Comparison of ENCODE assay signal across 17 cellular contexts in genomic region chr10:103120977-103121735, GRCh38.
DNase-seq lines count a peak whose midpoint lies in the region; ATAC-seq, FAIRE-seq and TF ChIP-seq lines count a peak whose summit lies in the region.
"Had no signal": no experiment of that assay in that cellular context is flagged by ENCODE, and none has a peak within 500 bp of the region (broad histone marks: within the 10 kb centered on the region; RNA-seq: fewer than 3 reads in every experiment).

No MANE protein-coding gene starts in this region.

- H3K4me1 ChIP-seq in aorta (ENCODE audit: control insufficient read depth in 1 of 2, insufficient read depth in 2 of 2, low read length in 2 of 2), result peaks cover 8 to 18% of the 10 kb centered on the region in 2 donors

- no peak for FAIRE-seq in urothelium cell line (lab: Jason Lieb, UNC)
- FAIRE-seq: GM18507, H54 had no signal

- no peak overlapping the region for H3K27ac ChIP-seq in aorta (ENCODE audit: low read depth in 1 of 2, low read length in 2 of 2)
- H3K27ac ChIP-seq: KMS-11 had no signal

- peaks cover 42% of the 10 kb centered on the region for H3K4me1 Mint-ChIP-seq in nephron

- no peaks in the 10 kb centered on the region for H3K9me3 Mint-ChIP-seq in nephron
- H3K9me3 Mint-ChIP-seq: dendritic cell treated with granulocyte-macrophage colony-stimulating factor and Interleukin-4, amounts not matched to agents 40 ng/mL and 50 ng/mL, for 4 days; naive thymus-derived CD8-positive, alpha-beta T cell had no signal

- no peak overlapping the region for H3K4me3 Mint-ChIP-seq in nephron
- H3K4me3 Mint-ChIP-seq: dendritic cell treated with granulocyte-macrophage colony-stimulating factor and Interleukin-4, amounts not matched to agents 40 ng/mL and 50 ng/mL, for 4 days; naive thymus-derived CD8-positive, alpha-beta T cell; T-helper 17 cell had no signal

- H3K9me3 ChIP-seq in aorta (ENCODE audit: control insufficient read depth, low read length), result no peaks in the 10 kb centered on the region

- H3K4me3 ChIP-seq in fibroblast of pulmonary artery (replicated peaks; ENCODE audit: low read depth, low read length), result no peak overlapping the region
- H3K4me3 ChIP-seq in aorta (ENCODE audit: low read length in 2 of 2), result no peak overlapping the region

- H3K36me3 ChIP-seq in aorta (ENCODE audit: control insufficient read depth in 1 of 2, insufficient read depth in 2 of 2, low read length in 1 of 2), result no peaks in the 10 kb centered on the region

- TF ChIP-seq CTCF in fibroblast of pulmonary artery (IDR thresholded peaks at IDR 0.05; ENCODE audit: low read length, missing control alignments) (no peak), nephron (IDR thresholded peaks at IDR 0.05; ENCODE audit: unreplicated experiment in 3 of 3) (no peak)

- intact Hi-C loops in Right ventricle myocardium inferior (cut with DNase I), result no loop called here
- intact Hi-C loops in cardiac septum (cut with DNase I), result no loop called here
- intact Hi-C loops in aorta (cut with DNase I), result loop anchor here in 1 of 2 donors (2.0 kb wide), 1 partner anchor 34 kb away; no protein-coding TSS in a partner anchor

- no peak for DNase-seq in Right ventricle myocardium inferior (ENCODE audit: missing footprints)
- DNase-seq in cardiac septum (ENCODE audit: low spot score), result no peak
- peak; percentile 61 for DNase-seq in fibroblast of pulmonary artery (ENCODE audit: low read depth)
- DNase-seq in aorta, result no peak
- DNase-seq in urothelium cell line (ENCODE audit: low spot score), result no peak
- no peak for DNase-seq in cerebellum (ENCODE audit: low spot score)
- DNase-seq: naive thymus-derived CD8-positive, alpha-beta T cell; NCI-H187; NCI-H524; stimulated activated naive CD4-positive, alpha-beta T cell; T-helper 17 cell had no signal

- no peaks in the 10 kb centered on the region for H3K27me3 ChIP-seq in aorta (ENCODE audit: control insufficient read depth in 1 of 2, insufficient read depth in 2 of 2, low read length in 1 of 2)

- 4 to 7% methylated on average over 2 of the region's 2 CpGs for WGBS in aorta, 2 donors

- peak overlapping the region in 2 of 3 experiments; percentile 15 to 18 for H3K27ac Mint-ChIP-seq in nephron
- H3K27ac Mint-ChIP-seq: dendritic cell treated with granulocyte-macrophage colony-stimulating factor and Interleukin-4, amounts not matched to agents 40 ng/mL and 50 ng/mL, for 4 days; T-helper 17 cell had no signal

- no peaks in the 10 kb centered on the region for H3K27me3 Mint-ChIP-seq in nephron (ENCODE audit: low read depth)
- H3K27me3 Mint-ChIP-seq: dendritic cell treated with granulocyte-macrophage colony-stimulating factor and Interleukin-4, amounts not matched to agents 40 ng/mL and 50 ng/mL, for 4 days; naive thymus-derived CD8-positive, alpha-beta T cell; T-helper 17 cell had no signal

- peak; percentile 59 for ATAC-seq in Right ventricle myocardium inferior
- ATAC-seq in aorta (ENCODE audit: low FRiP score), result peak; percentile 58
- ATAC-seq in GM18907 (IDR thresholded peaks at IDR 0.05; ENCODE audit: unreplicated experiment), result no peak
- ATAC-seq: naive thymus-derived CD8-positive, alpha-beta T cell; T-helper 17 cell had no signal

- peaks cover 11% of the 10 kb centered on the region for H3K36me3 Mint-ChIP-seq in nephron (ENCODE audit: low read depth)
